Comparison of ENCODE assay signal across 17 cellular contexts in genomic region chr1:54225986-54226559, GRCh38. TPM values are rescaled to one million over a fixed set of nuclear protein-coding genes. Genes with fewer than 3 reads are reported as not detected.
DNase-seq lines count a peak whose midpoint lies in the region; ATAC-seq, FAIRE-seq and TF ChIP-seq lines count a peak whose summit lies in the region.
"Had no signal": no experiment of that assay in that cellular context is flagged by ENCODE, and none has a peak within 500 bp of the region (broad histone marks: within the 10 kb centered on the region; RNA-seq: fewer than 3 reads in every experiment).

No MANE protein-coding gene starts in this region.

- H3K79me2 ChIP-seq in GM12878 (ENCODE audit: control insufficient read depth, insufficient read depth, low read length) = no peaks in the 10 kb centered on the region

- RAD21 ChIA-PET in GM12878 (lab: Charles Lee; ENCODE audit: unreplicated experiment) = no interaction called here

- FAIRE-seq in GM12878 (lab: Jason Lieb, UNC) = no peak

- H4K20me1 ChIP-seq in GM12878 (ENCODE audit: control insufficient read depth, insufficient read depth) = no peaks in the 10 kb centered on the region

- no peak for ATAC-seq in GM12878
- ATAC-seq: CD8-positive, alpha-beta T cell had no signal

- TF ChIP-seq POLR2A in GM12878 (IDR thresholded peaks at IDR 0.05; ENCODE audit: low read depth, low read length) (0 out of 2 replicates have a peak, but pooled peaks have one; percentile 18), testis (IDR thresholded peaks at IDR 0.05) (no peak)

- no peak overlapping the region for H2AFZ ChIP-seq in GM12878 (ENCODE audit: control insufficient read depth, low read depth, low read length)

- H3K4me3 Mint-ChIP-seq in activated T-cell treated with anti-CD3 and anti-CD28 coated beads, Interleukin-2, amount 50 U/mL, for 24 hours = no peak overlapping the region
- H3K4me3 Mint-ChIP-seq in nephron = no peak overlapping the region
- H3K4me3 Mint-ChIP-seq: CD8-positive, alpha-beta T cell had no signal

- intact Hi-C loops in GM12878 (cut with micrococcal nuclease; ENCODE audit: unreplicated experiment) = no loop called here
- intact Hi-C loops in testis (cut with DNase I; ENCODE audit: low total_unique reads) = no loop called here

- POLR2A ChIA-PET in GM12878 (lab: Charles Lee) = no interaction called here

- no peak overlapping the region for H3K9ac ChIP-seq in GM12878 (ENCODE audit: control insufficient read depth, insufficient read depth, low read length)
- H3K9ac ChIP-seq: BLaER1, KMS-11 had no signal

- no peaks in the 10 kb centered on the region for H3K9me3 Mint-ChIP-seq in activated T-cell treated with anti-CD3 and anti-CD28 coated beads, Interleukin-2, amount 50 U/mL, for 24 hours
- H3K9me3 Mint-ChIP-seq in nephron = no peaks in the 10 kb centered on the region
- H3K9me3 Mint-ChIP-seq: CD8-positive, alpha-beta T cell had no signal

- H3K36me3 ChIP-seq in GM12878 (ENCODE audit: control insufficient read depth in 2 of 2, insufficient read depth in 2 of 2, low read length in 1 of 2) (peaks cover 2 to 3% of the 10 kb centered on the region in 2 experiments; a peak in 3 of 4 replicates), testis (ENCODE audit: low read depth, missing control alignments) (no peaks in the 10 kb centered on the region)

- CTCF ChIA-PET in GM12878 (lab: Yijun Ruan, JAX) = no interaction called here

- WGBS in GM12878 (ENCODE audit: insufficient coverage, insufficient replicate concordance, low lambda C conversion rate, missing lambda C conversion rate) = 91% methylated on average over 20 of the region's 20 CpGs
- WGBS in testis, 2 donors = 77 to 85% methylated on average over 17 to 20 of the region's 20 CpGs

- TF ChIP-seq EP300 in GM12878 (IDR thresholded peaks at IDR 0.05; ENCODE audit: borderline replicate concordance in 1 of 2, control insufficient read depth in 1 of 2, low read depth in 2 of 2, low read length in 2 of 2) = no peak

- TF ChIP-seq CTCF in GM12878 (IDR thresholded peaks at IDR 0.05 in 2 of 3, conservative IDR thresholded peaks at IDR 0.05 in 1 of 3; ENCODE audit: control insufficient read depth in 2 of 3, extremely low read depth in 1 of 3, insufficient read depth in 1 of 3, low read depth in 3 of 3, low read length in 3 of 3) = no peak
- TF ChIP-seq CTCF in nephron (IDR thresholded peaks at IDR 0.05; ENCODE audit: unreplicated experiment in 3 of 3) = no peak
- TF ChIP-seq CTCF in testis (IDR thresholded peaks at IDR 0.05) = no peak

- SMC1A ChIA-PET in GM12878 (lab: Charles Lee; ENCODE audit: uncharacterized antibody, unreplicated experiment) = interaction anchor here (0.5 kb wide), 1 partner anchor 167 kb away, joined by 3 read pairs; no protein-coding TSS in a partner anchor

- H3K4me1 Mint-ChIP-seq in activated T-cell treated with anti-CD3 and anti-CD28 coated beads, Interleukin-2, amount 50 U/mL, for 24 hours (ENCODE audit: low read depth) = peaks cover 31% of the 10 kb centered on the region
- peaks cover 39% of the 10 kb centered on the region for H3K4me1 Mint-ChIP-seq in nephron

- TF ChIP-seq RAD21 in GM12878 (IDR thresholded peaks at IDR 0.05; ENCODE audit: insufficient read depth, low read depth, low read length) = no peak

- H3K27me3 ChIP-seq in GM12878 (replicated peaks in 1 of 2; ENCODE audit: control insufficient read depth in 2 of 2, insufficient read depth in 2 of 2, low read length in 1 of 2) (no peaks in the 10 kb centered on the region), testis (no peaks in the 10 kb centered on the region)
- H3K27me3 ChIP-seq: BLaER1 had no signal

- H3K4me3 ChIP-seq in GM12878 = no peak overlapping the region
- no peak overlapping the region for H3K4me3 ChIP-seq in testis
- H3K4me3 ChIP-seq: BLaER1 had no signal

- H3K27ac Mint-ChIP-seq in activated T-cell treated with anti-CD3 and anti-CD28 coated beads, Interleukin-2, amount 50 U/mL, for 24 hours = peak overlapping the region; percentile 27
- peak overlapping the region; percentile 18 to 50 (median 26) for H3K27ac Mint-ChIP-seq in nephron
- H3K27ac Mint-ChIP-seq: CD8-positive, alpha-beta T cell had no signal

- in situ Hi-C loops in GM12878 (cut with MboI) = no loop called here

- H3K9me3 ChIP-seq in GM12878 (replicated peaks; ENCODE audit: control insufficient read depth, insufficient read depth, low read length) (no peaks in the 10 kb centered on the region), testis (no peaks in the 10 kb centered on the region)
- H3K9me3 ChIP-seq: BLaER1 had no signal

- H3K4me1 ChIP-seq in GM12878 (ENCODE audit: control insufficient read depth, insufficient read depth, low read length) = no peaks in the 10 kb centered on the region
- peaks cover 58% of the 10 kb centered on the region for H3K4me1 ChIP-seq in testis

- H3K4me2 ChIP-seq in GM12878 (ENCODE audit: control insufficient read depth, insufficient read depth) = no peak overlapping the region
- H3K4me2 ChIP-seq: BLaER1, KMS-11 had no signal

- H3K27me3 Mint-ChIP-seq in activated T-cell treated with anti-CD3 and anti-CD28 coated beads, Interleukin-2, amount 50 U/mL, for 24 hours = no peaks in the 10 kb centered on the region
- no peaks in the 10 kb centered on the region for H3K27me3 Mint-ChIP-seq in nephron (ENCODE audit: low read depth)

- H3K36me3 Mint-ChIP-seq in activated T-cell treated with anti-CD3 and anti-CD28 coated beads, Interleukin-2, amount 50 U/mL, for 24 hours (ENCODE audit: low read depth) = peaks cover 57% of the 10 kb centered on the region
- H3K36me3 Mint-ChIP-seq in nephron (ENCODE audit: low read depth) = peaks cover 48% of the 10 kb centered on the region

- no TSS peak for BruUV-seq in GM12878 (replicated peaks; lab: Mats Ljungman, UMichigan)

- H3K27ac ChIP-seq in GM12878 (ENCODE audit: control insufficient read depth, insufficient read depth) (no peak overlapping the region), testis (peak overlapping the region; percentile 2 to 59)
- H3K27ac ChIP-seq: BLaER1, KMS-11 had no signal

- DNase-seq in activated T-cell treated with anti-CD3 and anti-CD28 coated beads, Interleukin-2, amount 50 U/mL, for 24 hours = no peak
- DNase-seq in activated T-cell treated with anti-CD3 and anti-CD28 coated beads, Interleukin-2, amount 50 U/mL, for 48 hours = no peak
- no peak for DNase-seq in GM12878 (ENCODE audit: low read depth, low spot score)
- no peak for DNase-seq in testis
- DNase-seq in NOMO-1 treated with DMSO at 0.1 percent for 48 hours (lab: John Stamatoyannopoulos, UW; ENCODE audit: unreplicated experiment) = no peak
- no peak for DNase-seq in HK-2 (ENCODE audit: unreplicated experiment)
- DNase-seq in globus pallidus (ENCODE audit: low spot score) = no peak
- DNase-seq: CD8-positive, alpha-beta T cell; DMS79 treated with DMSO at 0.1 percent for 48 hours; NCI-H1092; NCI-H1694; NCI-H510A treated with DMSO at 0.1 percent for 48 hours; NCI-H82; Right ventricle myocardium superior had no signal

TF ChIP-seq in GM12878, 131 proteins besides CTCF, POLR2A, EP300 and RAD21 (continues in another document):
- no peak for TF ChIP-seq CEBPB (IDR thresholded peaks at IDR 0.05; ENCODE audit: borderline replicate concordance in 1 of 2, low read depth in 2 of 2, low read length in 2 of 2)
- no peak for TF ChIP-seq MTA2 (IDR thresholded peaks at IDR 0.05; ENCODE audit: low read depth)
- TF ChIP-seq NFYA (IDR thresholded peaks at IDR 0.05; ENCODE audit: borderline replicate concordance, low read depth, low read length) = no peak

RNA-seq across cellular contexts. Expression of gene MRPL37, which starts 26.1 kb away (rescaled TPM):
- total RNA-seq in GM12878 (2013; cell fraction: nucleolus; rRNA removed) = 36.5 and 36.7 TPM in 2 replicates
- total RNA-seq in GM12878 (2014; rRNA removed) (170 and 179 TPM in 2 replicates), GM12878 (2014; rRNA removed; fragmentation: Illumina TruSeq; extraction: Trizol) (124 and 130 TPM in 2 replicates), GM12878 (2021) (150 and 158 TPM in 2 replicates), testis (10 to 100 TPM; 89.1 to 91.4 TPM)
- polyA plus RNA-seq in GM12878 (2011; ENCODE audit: low read depth) = 68.3 TPM
- polyA plus RNA-seq in GM12878 (2011; rRNA removed) (32.9 and 47.8 TPM in 2 replicates), GM12878 (2014; fragmentation: Illumina TruSeq; extraction: Trizol) (184 and 190 TPM in 2 replicates), GM12878 (2014; fragmentation: Nextera tagmentation; extraction: Ambion mirVana) (100 to 1,000 TPM in 1 of 2 experiments, 10 to 100 TPM in 1; 41.4 to 109 TPM), GM12878 (2014; rRNA removed) (166 and 167 TPM in 2 replicates), GM12878 (2016; fragmentation: Nextera tagmentation; extraction: Ambion mirVana) (100 to 1,000 TPM; 194 to 217 TPM), testis (ENCODE audit: insufficient read depth, low read depth, low replicate concordance) (74.2 TPM)
- polyA plus RNA-seq in GM12878 (2011; cell fraction: cytosol; rRNA removed) = 71.1 and 71.4 TPM in 2 replicates
- 20.1 and 31.6 TPM in 2 replicates for polyA plus RNA-seq in GM12878 (2011; cell fraction: nucleus; rRNA removed)
- 99.0 and 109 TPM in 2 replicates for polyA plus RNA-seq in GM12878 (2012)
- polyA minus RNA-seq in GM12878 (2011; rRNA and poly(A)+ RNA removed) = 21.4 and 35.8 TPM in 2 replicates
- 15.0 and 16.5 TPM in 2 replicates for polyA minus RNA-seq in GM12878 (2011; cell fraction: cytosol; rRNA and poly(A)+ RNA removed)
- 8.8 and 11.5 TPM in 2 replicates for polyA minus RNA-seq in GM12878 (2011; cell fraction: nucleus; rRNA and poly(A)+ RNA removed)

RNA-seq across cellular contexts. Expression of gene CYB5RL, which starts 26.2 kb away (rescaled TPM):
- total RNA-seq in GM12878 (2013; cell fraction: nucleolus; rRNA removed) = 25.4 and 31.7 TPM in 2 replicates
- 6.3 and 7.5 TPM in 2 replicates for total RNA-seq in GM12878 (2014; rRNA removed)
- total RNA-seq in GM12878 (2014; rRNA removed; fragmentation: Illumina TruSeq; extraction: Trizol) = 5.9 and 6.8 TPM in 2 replicates
- 8.7 and 11.2 TPM in 2 replicates for total RNA-seq in GM12878 (2021)
- 3.0 TPM for polyA plus RNA-seq in GM12878 (2011; ENCODE audit: low read depth)
- polyA plus RNA-seq in GM12878 (2011; rRNA removed) = 5.5 and 7.2 TPM in 2 replicates
- polyA plus RNA-seq in GM12878 (2011; cell fraction: cytosol; rRNA removed) = 9.4 and 9.7 TPM in 2 replicates
- 13.1 and 14.8 TPM in 2 replicates for polyA plus RNA-seq in GM12878 (2011; cell fraction: nucleus; rRNA removed)
- polyA plus RNA-seq in GM12878 (2012) = 4.0 and 4.1 TPM in 2 replicates
- 6.2 and 8.6 TPM in 2 replicates for polyA plus RNA-seq in GM12878 (2014; fragmentation: Illumina TruSeq; extraction: Trizol)
- 1 to 10 TPM; 3.1 to 5.0 TPM for polyA plus RNA-seq in GM12878 (2014; fragmentation: Nextera tagmentation; extraction: Ambion mirVana)
- 7.0 and 7.2 TPM in 2 replicates for polyA plus RNA-seq in GM12878 (2014; rRNA removed)
- 1 to 10 TPM; 7.0 to 8.0 TPM for polyA plus RNA-seq in GM12878 (2016; fragmentation: Nextera tagmentation; extraction: Ambion mirVana)
- polyA minus RNA-seq in GM12878 (2011; rRNA and poly(A)+ RNA removed) = 6.8 and 12.3 TPM in 2 replicates
- 2.3 and 2.9 TPM in 2 replicates for polyA minus RNA-seq in GM12878 (2011; cell fraction: cytosol; rRNA and poly(A)+ RNA removed)
- polyA minus RNA-seq in GM12878 (2011; cell fraction: nucleus; rRNA and poly(A)+ RNA removed) = 5.2 and 8.3 TPM in 2 replicates
- total RNA-seq in testis = 10 to 100 TPM in 1 of 2 donors, 1 to 10 TPM in 1; 8.7 to 11.5 TPM
- 6.3 TPM for polyA plus RNA-seq in testis (ENCODE audit: insufficient read depth, low read depth, low replicate concordance)
